ENCODE assay signal across 20 cellular contexts in the genomic region with DNA sequence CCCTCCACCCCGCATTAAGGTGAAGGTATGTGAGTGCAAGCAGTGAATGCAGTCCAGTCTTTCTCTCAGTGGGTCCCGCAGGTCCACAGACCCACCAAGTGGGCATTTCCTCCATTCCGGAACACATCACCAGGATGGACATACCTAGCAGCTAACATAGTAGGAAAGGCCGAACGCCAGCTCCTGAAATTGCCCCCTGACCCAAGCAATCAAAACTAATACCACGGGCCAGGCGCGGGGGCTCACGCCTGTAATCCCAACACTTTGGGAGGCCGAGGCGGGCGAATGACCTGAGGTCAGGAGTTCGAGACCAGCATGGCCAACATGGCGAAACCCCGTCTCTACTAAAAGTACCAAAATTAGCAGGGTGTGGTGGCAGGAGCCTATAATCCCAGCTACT.
DNase-seq lines count a peak whose midpoint lies in the region; ATAC-seq and TF ChIP-seq lines count a peak whose summit lies in the region.
"Had no signal": no experiment of that assay in that cellular context is flagged by ENCODE, and none has a peak within 500 bp of the region (broad histone marks: within the 10 kb centered on the region; RNA-seq: fewer than 3 reads in every experiment).

No MANE protein-coding gene starts in this region.

- no peak for ATAC-seq in right cardiac atrium
- ATAC-seq in activated CD8-positive, alpha-beta T cell treated with anti-CD3 and anti-CD28 coated beads, Interleukin-2, amount 10 ng/mL, durations not matched to agents 7 days and 5 days, result no peak
- ATAC-seq in GM18498 (IDR thresholded peaks at IDR 0.05; ENCODE audit: unreplicated experiment), result no peak
- ATAC-seq: Right ventricle myocardium inferior had no signal

- no peaks in the 10 kb centered on the region for H3K4me1 Mint-ChIP-seq in activated CD8-positive, alpha-beta T cell treated with anti-CD3 and anti-CD28 coated beads, Interleukin-2, amount 10 ng/mL, durations not matched to agents 7 days and 5 days (ENCODE audit: low read depth)
- H3K4me1 Mint-ChIP-seq: CD4-positive, CD25-positive, alpha-beta regulatory T cell; H9 had no signal

- H3K4me3 ChIP-seq in right cardiac atrium (ENCODE audit: low read length) (no peak overlapping the region), esophagus muscularis mucosa (no peak overlapping the region)
- H3K4me3 ChIP-seq: BLaER1, MG63, PC-9, SJCRH30 had no signal

- TF ChIP-seq EP300 in esophagus muscularis mucosa (IDR thresholded peaks at IDR 0.05), result no peak

- no peaks in the 10 kb centered on the region for H3K4me1 ChIP-seq in right cardiac atrium (ENCODE audit: control insufficient read depth, insufficient read depth, low read length)
- no peaks in the 10 kb centered on the region for H3K4me1 ChIP-seq in esophagus muscularis mucosa
- H3K4me1 ChIP-seq: BLaER1, SJCRH30 had no signal

- H3K4me3 Mint-ChIP-seq in activated CD8-positive, alpha-beta T cell treated with anti-CD3 and anti-CD28 coated beads, Interleukin-2, amount 10 ng/mL, durations not matched to agents 7 days and 5 days, result no peak overlapping the region
- H3K4me3 Mint-ChIP-seq: CD4-positive, CD25-positive, alpha-beta regulatory T cell; H9 had no signal

- H3K9me3 ChIP-seq in right cardiac atrium (ENCODE audit: control insufficient read depth, low read length) (no peaks in the 10 kb centered on the region), esophagus muscularis mucosa (peaks cover 0 to 18% (median 6%) of the 10 kb centered on the region in 4 donors)
- H3K9me3 ChIP-seq: MG63, SJCRH30 had no signal

- intact Hi-C loops in cardiac septum (cut with DNase I) (no loop called here), right cardiac atrium (cut with DNase I) (no loop called here), esophagus muscularis mucosa (cut with DNase I) (no loop called here), posterior vena cava (cut with DNase I) (no loop called here)

- CTCF ChIA-PET in activated CD8-positive, alpha-beta T cell treated with anti-CD3 and anti-CD28 coated beads, Interleukin-2, amount 10 ng/mL, durations not matched to agents 7 days and 5 days (lab: Charles Lee), result no interaction called here

- H3K27ac Mint-ChIP-seq in activated CD8-positive, alpha-beta T cell treated with anti-CD3 and anti-CD28 coated beads, Interleukin-2, amount 10 ng/mL, durations not matched to agents 7 days and 5 days, result no peak overlapping the region
- H3K27ac Mint-ChIP-seq: H9 had no signal

- DNase-seq in cardiac septum (ENCODE audit: low spot score), result peak; percentile 26
- no peak for DNase-seq in right cardiac atrium
- peak; percentile 80 for DNase-seq in esophagus muscularis mucosa (ENCODE audit: extremely low spot score)
- DNase-seq in posterior vena cava (ENCODE audit: low spot score), result peak; percentile 56
- DNase-seq in NCI-H2107 treated with DMSO at 0.1 percent for 48 hours (lab: John Stamatoyannopoulos, UW; ENCODE audit: unreplicated experiment), result no peak
- DNase-seq in activated CD8-positive, alpha-beta T cell treated with anti-CD3 and anti-CD28 coated beads, Interleukin-2, amount 10 ng/mL, durations not matched to agents 7 days and 5 days, result no peak
- DNase-seq: CD4-positive, CD25-positive, alpha-beta regulatory T cell; DMS53; H9; IMR-90; KG1; MG63; NCI-H2029; NCI-H2227 treated with DMSO at 0.1 percent for 48 hours; NCI-H526 treated with DMSO at 0.1 percent for 48 hours; PC-9; SJCRH30 had no signal

- H3K27me3 ChIP-seq in right cardiac atrium (ENCODE audit: control insufficient read depth, insufficient read depth), result no peaks in the 10 kb centered on the region
- H3K27me3 ChIP-seq in esophagus muscularis mucosa, result peaks cover 0 to 9% (median 0%) of the 10 kb centered on the region in 4 donors
- H3K27me3 ChIP-seq: BLaER1 had no signal

- POLR2A ChIA-PET in activated CD8-positive, alpha-beta T cell treated with anti-CD3 and anti-CD28 coated beads, Interleukin-2, amount 10 ng/mL, durations not matched to agents 7 days and 5 days (lab: Charles Lee), result no interaction called here

- no peaks in the 10 kb centered on the region for H3K36me3 ChIP-seq in esophagus muscularis mucosa
- H3K36me3 ChIP-seq: BLaER1, MG63, SJCRH30 had no signal

- TF ChIP-seq POLR2A in esophagus muscularis mucosa (IDR thresholded peaks at IDR 0.05; ENCODE audit: low read depth), result no peak

- H3K27me3 Mint-ChIP-seq in activated CD8-positive, alpha-beta T cell treated with anti-CD3 and anti-CD28 coated beads, Interleukin-2, amount 10 ng/mL, durations not matched to agents 7 days and 5 days (ENCODE audit: low read depth), result peaks cover 3% of the 10 kb centered on the region

- no peak overlapping the region for H3K27ac ChIP-seq in right cardiac atrium (ENCODE audit: low read length)
- no peak overlapping the region for H3K27ac ChIP-seq in esophagus muscularis mucosa (replicated peaks in 1 of 4)
- H3K27ac ChIP-seq: BLaER1, PC-9, SJCRH30 had no signal

- H3K9me3 Mint-ChIP-seq in activated CD8-positive, alpha-beta T cell treated with anti-CD3 and anti-CD28 coated beads, Interleukin-2, amount 10 ng/mL, durations not matched to agents 7 days and 5 days (ENCODE audit: insufficient read depth), result peaks cover 5% of the 10 kb centered on the region

- 91% methylated on average over 15 of the region's 15 CpGs for WGBS in right cardiac atrium
- WGBS in esophagus muscularis mucosa, result 92% methylated on average over 15 of the region's 15 CpGs

- H3K36me3 Mint-ChIP-seq in activated CD8-positive, alpha-beta T cell treated with anti-CD3 and anti-CD28 coated beads, Interleukin-2, amount 10 ng/mL, durations not matched to agents 7 days and 5 days (ENCODE audit: low read depth), result no peaks in the 10 kb centered on the region
- H3K36me3 Mint-ChIP-seq: CD4-positive, CD25-positive, alpha-beta regulatory T cell had no signal

- no peak for TF ChIP-seq CTCF in esophagus muscularis mucosa (IDR thresholded peaks at IDR 0.05)

Comparison
In these comparisons a context has a peak if more than half of its experiments do, and no peak if none do; other contexts are left out.
1. DNase-seq: peak in cardiac septum (single experiment), esophagus muscularis mucosa (single experiment) and posterior vena cava (single experiment); none in right cardiac atrium (0 of 3), NCI-H2107 treated with DMSO at 0.1 percent for 48 hours (single experiment) and activated CD8-positive, alpha-beta T cell treated with anti-CD3 and anti-CD28 coated beads, Interleukin-2, amount 10 ng/mL, durations not matched to agents 7 days and 5 days (single experiment).